Comparison of ENCODE assay signal across 8 cellular contexts in genomic region chr5:116575635-116576042, GRCh38.
A peak's percentile ranks its signal among the peaks of the same experiment; 100 is the strongest.
DNase-seq lines count a peak whose midpoint lies in the region; ATAC-seq and TF ChIP-seq lines count a peak whose summit lies in the region.

No MANE protein-coding gene starts in this region.

- H3K27ac ChIP-seq in WERI-Rb-1: no peak overlapping the region

- no peaks in the 10 kb centered on the region for H3K9me3 ChIP-seq in WERI-Rb-1 (ENCODE audit: severe bottlenecking)

- no peak for ATAC-seq in GM21825 (IDR thresholded peaks at IDR 0.05; ENCODE audit: unreplicated experiment)

- no peaks in the 10 kb centered on the region for H3K36me3 ChIP-seq in WERI-Rb-1

- DNase-seq in NCI-H345 (lab: John Stamatoyannopoulos, UW): peak; percentile 48
- no peak for DNase-seq in NCI-H345 treated with DMSO at 0.1 percent for 48 hours (lab: John Stamatoyannopoulos, UW; ENCODE audit: unreplicated experiment)
- DNase-seq in WERI-Rb-1: peak; percentile 19
- peak in 27 of 42 donors; percentile 11 to 69 (median 32) for DNase-seq in head of caudate nucleus
- no peak for DNase-seq in skeletal muscle cell (ENCODE audit: low read depth)
- DNase-seq in GOT3 (lab: John Stamatoyannopoulos, UW): no peak
- DNase-seq in epidermal melanocyte (ENCODE audit: insufficient read length, low spot score): no peak

- intact Hi-C loops in head of caudate nucleus (cut with DNase I): loop anchor here (2.0 to 10.0 kb wide), 3 partner anchors 47 to 441 kb away; no protein-coding TSS in a partner anchor

- H3K27me3 ChIP-seq in WERI-Rb-1 (ENCODE audit: insufficient read depth, low read depth, severe bottlenecking): no peaks in the 10 kb centered on the region

- peak overlapping the region; percentile 55 for H3K4me3 ChIP-seq in WERI-Rb-1 (ENCODE audit: low read depth, low read length)
- peak overlapping the region; percentile 61 for H3K4me3 ChIP-seq in skeletal muscle cell (ENCODE audit: low read depth, low read length)

- no peak for TF ChIP-seq CTCF in WERI-Rb-1 (IDR thresholded peaks at IDR 0.05; ENCODE audit: low read depth, low read length)

Comparison
In these comparisons a context has a peak if more than half of its experiments do, and no peak if none do; other contexts are left out.
1. DNase-seq: peak in NCI-H345 (single experiment), WERI-Rb-1 (single experiment) and head of caudate nucleus (27 of 42); none in NCI-H345 treated with DMSO at 0.1 percent for 48 hours (single experiment), skeletal muscle cell (single experiment), GOT3 (single experiment) and epidermal melanocyte (single experiment).